ENCODE assay signal across 10 cellular contexts in the genomic region with DNA sequence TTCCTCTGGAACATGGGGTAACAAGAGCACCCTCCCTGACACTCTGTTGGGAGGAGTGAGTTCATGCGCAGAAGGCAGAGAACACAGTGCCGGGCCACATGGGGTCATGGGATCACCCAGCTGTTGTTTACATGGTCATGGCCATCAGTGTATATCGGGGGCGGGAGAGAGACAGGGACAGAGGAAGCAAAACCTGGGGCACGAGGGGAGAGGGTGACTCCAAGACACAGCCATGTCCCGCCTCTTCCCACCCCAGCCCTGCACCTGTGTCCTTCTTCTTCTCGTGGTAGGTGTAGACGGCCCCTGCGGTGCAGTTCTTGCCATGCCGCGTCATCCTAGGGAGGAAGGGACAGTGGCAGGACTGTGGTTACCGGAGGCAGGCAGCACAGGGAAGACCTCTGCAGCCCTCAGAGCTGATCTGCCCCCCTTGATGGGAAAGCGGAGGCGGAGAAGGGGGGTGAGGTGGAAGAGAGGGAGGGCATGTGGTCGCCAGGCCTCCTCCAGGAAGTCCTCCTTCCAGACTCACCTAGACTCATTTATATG. TPM values are rescaled to one million over a fixed set of nuclear protein-coding genes. Genes with fewer than 3 reads are reported as not detected.
DNase-seq lines count a peak whose midpoint lies in the region; ATAC-seq and TF ChIP-seq lines count a peak whose summit lies in the region.
"Had no signal": no experiment of that assay in that cellular context is flagged by ENCODE, and none has a peak within 500 bp of the region (broad histone marks: within the 10 kb centered on the region; RNA-seq: fewer than 3 reads in every experiment).

No MANE protein-coding gene starts in this region.

- peaks cover 41% of the 10 kb centered on the region for H3K36me3 Mint-ChIP-seq in activated naive CD4-positive, alpha-beta T cell treated with anti-CD3 and anti-CD28 coated beads for 36 hours (ENCODE audit: low read depth)
- H3K36me3 Mint-ChIP-seq in stimulated activated effector memory CD8-positive, alpha-beta T cell treated with anti-CD3 and anti-CD28 coated beads, Interleukin-12 subunit alpha, Interleukin-12 subunit beta, amount 100 ng/mL, for 72 hours, result peaks cover 93% of the 10 kb centered on the region

- H3K4me1 ChIP-seq in right lobe of liver, result peaks cover 0 to 19% (median 0%) of the 10 kb centered on the region in 4 donors
- H3K4me1 ChIP-seq: foreskin keratinocyte had no signal

- CTCF ChIA-PET in activated naive CD4-positive, alpha-beta T cell treated with anti-CD3 and anti-CD28 coated beads for 36 hours (lab: Charles Lee), result interaction anchor here (0.7 to 7.7 kb wide), 11 partner anchors 8 to 92 kb away, joined by 3 to 74 read pairs (median 9); a partner anchor contains a TSS

- peak overlapping the region; percentile 84 for H3K4me3 Mint-ChIP-seq in activated naive CD4-positive, alpha-beta T cell treated with anti-CD3 and anti-CD28 coated beads for 36 hours
- peak overlapping the region; percentile 82 for H3K4me3 Mint-ChIP-seq in stimulated activated effector memory CD8-positive, alpha-beta T cell treated with anti-CD3 and anti-CD28 coated beads, Interleukin-12 subunit alpha, Interleukin-12 subunit beta, amount 100 ng/mL, for 72 hours

- peaks cover 43% of the 10 kb centered on the region for H3K36me3 ChIP-seq in SK-N-MC (ENCODE audit: insufficient read depth, low read length)
- peaks cover 0 to 28% (median 12%) of the 10 kb centered on the region in 4 donors for H3K36me3 ChIP-seq in right lobe of liver

- H3K9me3 ChIP-seq in SK-N-MC (ENCODE audit: low read depth, low read length) (no peaks in the 10 kb centered on the region), right lobe of liver (no peaks in the 10 kb centered on the region)

- H3K27ac Mint-ChIP-seq in activated naive CD4-positive, alpha-beta T cell treated with anti-CD3 and anti-CD28 coated beads for 36 hours, result peak overlapping the region; percentile 98
- H3K27ac Mint-ChIP-seq in stimulated activated effector memory CD8-positive, alpha-beta T cell treated with anti-CD3 and anti-CD28 coated beads, Interleukin-12 subunit alpha, Interleukin-12 subunit beta, amount 100 ng/mL, for 72 hours, result peak overlapping the region; percentile 95

- TF ChIP-seq POLR2A in right lobe of liver (IDR thresholded peaks at IDR 0.05), result no peak

- intact Hi-C loops in activated naive CD4-positive, alpha-beta T cell treated with anti-CD3 and anti-CD28 coated beads for 36 hours (cut with micrococcal nuclease), result loop anchor here (2.0 kb wide), 1 partner anchor 30 kb away; a partner anchor contains a TSS
- intact Hi-C loops in right lobe of liver (cut with DNase I), result no loop called here

- TF ChIP-seq CTCF in right lobe of liver (IDR thresholded peaks at IDR 0.05), result no peak

- no peaks in the 10 kb centered on the region for H3K9me3 Mint-ChIP-seq in activated naive CD4-positive, alpha-beta T cell treated with anti-CD3 and anti-CD28 coated beads for 36 hours
- no peaks in the 10 kb centered on the region for H3K9me3 Mint-ChIP-seq in stimulated activated effector memory CD8-positive, alpha-beta T cell treated with anti-CD3 and anti-CD28 coated beads, Interleukin-12 subunit alpha, Interleukin-12 subunit beta, amount 100 ng/mL, for 72 hours

- ATAC-seq in right lobe of liver (peak; percentile 29 to 65 (median 38)), HG02588 (IDR thresholded peaks at IDR 0.05; ENCODE audit: unreplicated experiment) (no peak), GM21360 (IDR thresholded peaks at IDR 0.05; ENCODE audit: unreplicated experiment) (no peak)
- ATAC-seq in stimulated activated effector memory CD8-positive, alpha-beta T cell treated with anti-CD3 and anti-CD28 coated beads, Interleukin-12 subunit alpha, Interleukin-12 subunit beta, amount 100 ng/mL, for 72 hours, result no peak
- ATAC-seq: foreskin keratinocyte had no signal

- DNase-seq in SK-N-MC (ENCODE audit: low read depth, low spot score), result no peak
- DNase-seq in activated naive CD4-positive, alpha-beta T cell treated with anti-CD3 and anti-CD28 coated beads for 36 hours, result peak; percentile 71
- peak in 1 of 3 donors; percentile 60 for DNase-seq in right lobe of liver
- no peak for DNase-seq in stimulated activated effector memory CD8-positive, alpha-beta T cell treated with anti-CD3 and anti-CD28 coated beads, Interleukin-12 subunit alpha, Interleukin-12 subunit beta, amount 100 ng/mL, for 72 hours (ENCODE audit: low spot score in 2 of 2)
- DNase-seq in NCI-H446 (lab: John Stamatoyannopoulos, UW), result no peak
- no peak for DNase-seq in COLO668 (lab: John Stamatoyannopoulos, UW; ENCODE audit: unreplicated experiment)
- DNase-seq: foreskin keratinocyte, GF-D8 had no signal

- H3K4me3 ChIP-seq in SK-N-MC (no peak overlapping the region), right lobe of liver (no peak overlapping the region)

- H3K27me3 ChIP-seq in right lobe of liver, result no peaks in the 10 kb centered on the region
- H3K27me3 ChIP-seq: foreskin keratinocyte had no signal

- 50% methylated on average over 8 of the region's 15 CpGs for WGBS in right lobe of liver (ENCODE audit: insufficient coverage, low coverage, low lambda C conversion rate, missing lambda C conversion rate)

- no peaks in the 10 kb centered on the region for H3K27me3 Mint-ChIP-seq in activated naive CD4-positive, alpha-beta T cell treated with anti-CD3 and anti-CD28 coated beads for 36 hours (ENCODE audit: low read depth)

- H3K27ac ChIP-seq in SK-N-MC, result peak overlapping the region; percentile 80
- no peak overlapping the region for H3K27ac ChIP-seq in right lobe of liver
- H3K27ac ChIP-seq: foreskin keratinocyte had no signal

- H3K4me1 Mint-ChIP-seq in activated naive CD4-positive, alpha-beta T cell treated with anti-CD3 and anti-CD28 coated beads for 36 hours (ENCODE audit: low read depth), result peaks cover 87% of the 10 kb centered on the region
- peaks cover 69% of the 10 kb centered on the region for H3K4me1 Mint-ChIP-seq in stimulated activated effector memory CD8-positive, alpha-beta T cell treated with anti-CD3 and anti-CD28 coated beads, Interleukin-12 subunit alpha, Interleukin-12 subunit beta, amount 100 ng/mL, for 72 hours

- H3K9ac ChIP-seq in SK-N-MC (ENCODE audit: insufficient read length), result no peak overlapping the region

RNA-seq across cellular contexts. Expression of a gene that starts 19.9 kb away (rescaled TPM):
- 10 to 100 TPM; 76.4 to 77.4 TPM for total RNA-seq in activated naive CD4-positive, alpha-beta T cell treated with anti-CD3 and anti-CD28 coated beads for 36 hours
- total RNA-seq in right lobe of liver, result 10 to 100 TPM; 16.2 to 31.9 (median 23.2) TPM

RNA-seq across cellular contexts. Expression of a gene that starts 20.7 kb away (rescaled TPM):
- under 1 TPM; 0.52 TPM for total RNA-seq in activated naive CD4-positive, alpha-beta T cell treated with anti-CD3 and anti-CD28 coated beads for 36 hours
- total RNA-seq in right lobe of liver, result 1 to 10 TPM; 2.5 to 5.9 (median 3.1) TPM

RNA-seq across cellular contexts. Expression of a gene that starts 30.6 kb away (rescaled TPM):
- total RNA-seq in activated naive CD4-positive, alpha-beta T cell treated with anti-CD3 and anti-CD28 coated beads for 36 hours, result 10 to 100 TPM; 16.4 to 16.9 TPM
- 1 to 10 TPM; 4.0 to 8.5 (median 5.5) TPM for total RNA-seq in right lobe of liver

RNA-seq across cellular contexts. Expression of a gene that starts 32.6 kb away (rescaled TPM):
- total RNA-seq in activated naive CD4-positive, alpha-beta T cell treated with anti-CD3 and anti-CD28 coated beads for 36 hours, result 1 to 10 TPM; 6.7 to 7.2 TPM
- total RNA-seq in right lobe of liver, result 10 to 100 TPM in 3 of 6 experiments, 1 to 10 TPM in 3; 5.3 to 18.0 (median 10.9) TPM

RNA-seq across cellular contexts. Expression of a gene that starts 48.0 kb away (rescaled TPM):
- 10 to 100 TPM; 15.7 to 17.1 TPM for total RNA-seq in activated naive CD4-positive, alpha-beta T cell treated with anti-CD3 and anti-CD28 coated beads for 36 hours
- total RNA-seq in right lobe of liver, result 100 to 1,000 TPM; 123 to 335 (median 245) TPM

Comparison
In these comparisons a context has a peak if more than half of its experiments do, and no peak if none do; other contexts are left out.
1. ATAC-seq: peak in right lobe of liver (4 of 4); none in stimulated activated effector memory CD8-positive, alpha-beta T cell treated with anti-CD3 and anti-CD28 coated beads, Interleukin-12 subunit alpha, Interleukin-12 subunit beta, amount 100 ng/mL, for 72 hours (single experiment), HG02588 (single experiment) and GM21360 (single experiment).